ENCODE assay signal across 22 cellular contexts in genomic region chr15:71451080-71451479, GRCh38.
"Had no signal": no experiment of that assay in that cellular context is flagged by ENCODE, and none has a peak within 500 bp of the region (broad histone marks: within the 10 kb centered on the region; RNA-seq: fewer than 3 reads in every experiment).

No MANE protein-coding gene starts in this region.

- H3K4me3 ChIP-seq: colonic mucosa, psoas muscle, right lobe of liver, stomach, thoracic aorta, transverse colon had no signal

- H3K9me3 ChIP-seq: colonic mucosa, neutrophil, psoas muscle, right lobe of liver, stomach, thoracic aorta, transverse colon had no signal

- FAIRE-seq: endothelial cell of umbilical vein, kidney had no signal

- H3K27ac ChIP-seq: colonic mucosa, neutrophil, psoas muscle, right lobe of liver, thoracic aorta, transverse colon had no signal

- DNase-seq: colonic mucosa; effector CD4-positive, alpha-beta T cell; endodermal cell; erythroblast; foreskin fibroblast; immature natural killer cell; kidney; left colon; mesendoderm; naive thymus-derived CD4-positive, alpha-beta T cell; psoas muscle; retina; right lobe of liver; stimulated activated CD4-positive, alpha-beta T cell treated with anti-CD3 and anti-CD28 coated beads, Interleukin-2, amount 100 ng/mL, for 24 hours; stimulated activated CD4-positive, alpha-beta T cell treated with anti-CD3 and anti-CD28 coated beads, Interleukin-4, amount 100 ng/mL, for 4 hours; stimulated activated naive CD4-positive, alpha-beta T cell; stomach; substantia nigra; transverse colon had no signal

- ATAC-seq: naive thymus-derived CD4-positive, alpha-beta T cell; psoas muscle; right lobe of liver had no signal

- H3K36me3 ChIP-seq: colonic mucosa, neutrophil, right lobe of liver, stomach, thoracic aorta, transverse colon had no signal

- H3K27me3 ChIP-seq: colonic mucosa, right lobe of liver, stomach, transverse colon had no signal
